Comparison of ENCODE assay signal across 11 cellular contexts in the genomic region with DNA sequence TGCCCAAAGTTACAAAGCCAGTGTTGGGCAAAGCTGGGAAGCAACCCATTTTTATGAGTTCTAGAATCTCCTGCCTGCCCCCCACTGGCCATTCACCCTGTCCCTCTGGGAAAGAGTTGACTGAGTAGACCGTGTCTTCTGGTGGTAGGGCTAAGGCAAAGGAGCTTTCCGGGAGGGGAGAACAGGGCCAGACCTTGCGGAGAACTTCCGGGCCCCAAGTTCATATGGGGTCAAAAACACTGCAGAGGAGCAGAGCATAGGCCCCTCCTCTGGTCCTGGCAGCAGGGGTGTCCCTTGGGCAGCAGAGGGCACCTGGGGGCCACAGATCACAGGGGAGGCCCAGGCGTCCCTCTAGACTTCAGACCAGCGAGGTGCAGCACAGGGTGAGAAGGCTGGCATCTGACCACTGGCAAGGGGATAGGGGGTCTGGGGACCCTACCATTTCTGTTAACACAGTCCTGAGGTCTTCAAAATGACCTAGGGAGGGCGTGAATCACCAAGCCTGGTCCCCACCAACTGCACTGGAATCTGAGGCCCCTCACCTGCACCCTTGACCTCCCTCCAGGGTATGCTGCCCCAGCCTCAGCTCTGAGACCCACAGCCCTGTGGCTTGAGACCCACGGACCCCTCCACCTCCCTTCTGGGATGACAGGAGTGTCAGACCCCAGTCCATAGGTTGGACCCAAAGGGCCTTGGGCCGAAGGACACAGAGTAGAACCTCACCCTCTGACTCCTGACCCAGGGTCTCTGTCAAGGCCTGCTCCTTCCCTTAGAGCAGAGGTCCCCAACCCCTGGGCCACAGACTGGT. TPM values are rescaled to one million over a fixed set of nuclear protein-coding genes. Genes with fewer than 3 reads are reported as not detected.
DNase-seq lines count a peak whose midpoint lies in the region; ATAC-seq, FAIRE-seq and TF ChIP-seq lines count a peak whose summit lies in the region.
"Had no signal": no experiment of that assay in that cellular context is flagged by ENCODE, and none has a peak within 500 bp of the region (broad histone marks: within the 10 kb centered on the region; RNA-seq: fewer than 3 reads in every experiment).

No MANE protein-coding gene starts in this region.

- no peaks in the 10 kb centered on the region for H3K9me3 ChIP-seq in CD4-positive, CD25-positive, alpha-beta regulatory T cell (ENCODE audit: control insufficient read depth in 2 of 2, low read length in 2 of 2)
- H3K9me3 ChIP-seq in K562 (replicated peaks; ENCODE audit: control insufficient read depth, insufficient read depth, low read depth, low read length) = no peaks in the 10 kb centered on the region
- H3K9me3 ChIP-seq in tibial nerve = no peaks in the 10 kb centered on the region

- no peaks in the 10 kb centered on the region for H3K36me3 ChIP-seq in CD4-positive, CD25-positive, alpha-beta regulatory T cell (ENCODE audit: control insufficient read depth, insufficient read depth, low read length)
- H3K36me3 ChIP-seq in K562 (ENCODE audit: control insufficient read depth, insufficient read depth, low read length) (peaks cover 24% of the 10 kb centered on the region; the same call in 1 of the 3 replicates), tibial nerve (peaks cover 0 to 33% (median 0%) of the 10 kb centered on the region in 3 donors)

- H3K27me3 Mint-ChIP-seq in CD4-positive, CD25-positive, alpha-beta regulatory T cell = no peaks in the 10 kb centered on the region
- no peaks in the 10 kb centered on the region for H3K27me3 Mint-ChIP-seq in naive B cell

- H3K4me3 Mint-ChIP-seq in CD4-positive, CD25-positive, alpha-beta regulatory T cell = peak overlapping the region; percentile 89 to 99 (median 96)
- H3K4me3 Mint-ChIP-seq in naive B cell = peak overlapping the region in 7 of 8 donors; percentile 91 to 99 (median 97)

- TF ChIP-seq POLR2A in K562 (conservative IDR thresholded peaks at IDR 0.05) (no peak; the same call in 1 of the 2 replicates), tibial nerve (IDR thresholded peaks at IDR 0.05) (no peak)

- BruUV-seq in K562 (replicated peaks; lab: Mats Ljungman, UMichigan) = no TSS peak

- DNase-seq in CD4-positive, CD25-positive, alpha-beta regulatory T cell = no peak
- DNase-seq in HT-29 (ENCODE audit: low spot score) = peak; percentile 51
- peak in 1 of 4 experiments; percentile 33 for DNase-seq in K562 (ENCODE audit: extremely low read depth in 1 of 4, low spot score in 3 of 4)
- no peak for DNase-seq in naive B cell
- DNase-seq in SHP77 (lab: John Stamatoyannopoulos, UW) = no peak
- no peak for DNase-seq in tibial nerve (ENCODE audit: low spot score in 2 of 2)
- DNase-seq: activated CD4-positive, CD25-positive, alpha-beta regulatory T cell had no signal

- peaks cover 32% of the 10 kb centered on the region for H3K4me1 ChIP-seq in CD4-positive, CD25-positive, alpha-beta regulatory T cell (ENCODE audit: control insufficient read depth, insufficient read depth, low read length, poor library complexity, severe bottlenecking)
- H3K4me1 ChIP-seq in K562 (replicated peaks in 1 of 2; ENCODE audit: control insufficient read depth in 2 of 2, insufficient read depth in 2 of 2, low read length in 2 of 2) (peaks cover 33 to 64% of the 10 kb centered on the region in 2 experiments), tibial nerve (peaks cover 0 to 48% (median 24%) of the 10 kb centered on the region in 4 donors)

- no peak overlapping the region for H2AFZ ChIP-seq in K562 (ENCODE audit: low read depth, low read length)

- TF ChIP-seq CTCF in K562 (IDR thresholded peaks at IDR 0.05 in 2 of 3, conservative IDR thresholded peaks at IDR 0.05 in 1 of 3; ENCODE audit: insufficient read depth in 2 of 3, low read depth in 1 of 3, low read length in 3 of 3) (peak; percentile 28 to 36 (median 30); a peak in 3 of 6 replicates), tibial nerve (IDR thresholded peaks at IDR 0.05) (peak in 1 of 5 experiments; percentile 18)

- peaks cover 6 to 47% (median 30%) of the 10 kb centered on the region in 4 donors for H3K4me1 Mint-ChIP-seq in CD4-positive, CD25-positive, alpha-beta regulatory T cell
- peaks cover 43 to 56% (median 45%) of the 10 kb centered on the region in 3 donors for H3K4me1 Mint-ChIP-seq in naive B cell

- H3K79me2 ChIP-seq in K562 (ENCODE audit: control insufficient read depth, insufficient read depth, low read length) = peaks cover 34% of the 10 kb centered on the region

- H3K36me3 Mint-ChIP-seq in CD4-positive, CD25-positive, alpha-beta regulatory T cell = peaks cover 23% of the 10 kb centered on the region
- H3K36me3 Mint-ChIP-seq in naive B cell = no peaks in the 10 kb centered on the region

- H3K27ac Mint-ChIP-seq in CD4-positive, CD25-positive, alpha-beta regulatory T cell = peak overlapping the region; percentile 26 to 97 (median 92)
- H3K27ac Mint-ChIP-seq in naive B cell = peak overlapping the region in 5 of 6 donors; percentile 22 to 99 (median 97)

- H3K27ac ChIP-seq in CD4-positive, CD25-positive, alpha-beta regulatory T cell (ENCODE audit: insufficient read depth, low read length, poor library complexity, severe bottlenecking) = no peak overlapping the region
- H3K27ac ChIP-seq in K562 (ENCODE audit: extremely low read depth, low read depth, low read length) (peak overlapping the region; percentile 83; the same call in 1 of the 3 replicates), tibial nerve (peak overlapping the region in 1 of 4 donors; percentile 79)
- H3K27ac ChIP-seq: HL-60 had no signal

- no peak for ATAC-seq in CD4-positive, CD25-positive, alpha-beta regulatory T cell (ENCODE audit: low read depth in 2 of 2)
- ATAC-seq in K562 (peak; percentile 3; the same call in 2 of the 3 replicates), naive B cell (ENCODE audit: low read depth in 2 of 2) (no peak), HG03280 (IDR thresholded peaks at IDR 0.05; ENCODE audit: unreplicated experiment) (no peak), HG03354 (IDR thresholded peaks at IDR 0.05; ENCODE audit: poor library complexity, severe bottlenecking, unreplicated experiment) (no peak)

- peak in 1 of 2 experiments; percentile 41; a peak in 2 of 4 replicates for TF ChIP-seq RAD21 in K562 (CRISPR knock-in tag; conservative IDR thresholded peaks at IDR 0.05 in 1 of 2, IDR thresholded peaks at IDR 0.05 in 1 of 2)

- peak; percentile 74 for FAIRE-seq in K562 (lab: Jason Lieb, UNC)
- FAIRE-seq: islet of Langerhans had no signal

- H3K9me3 Mint-ChIP-seq in CD4-positive, CD25-positive, alpha-beta regulatory T cell = no peaks in the 10 kb centered on the region
- no peaks in the 10 kb centered on the region for H3K9me3 Mint-ChIP-seq in naive B cell

- CTCF ChIA-PET in K562 (lab: Yijun Ruan, JAX; ENCODE audit: low intra/inter-chr PET ratio) = no interaction called here

- in situ Hi-C loops in K562 (cut with MboI) = no loop called here

- no peak for TF ChIP-seq EP300 in K562 (IDR thresholded peaks at IDR 0.05; ENCODE audit: low read length)
- no peak for TF ChIP-seq EP300 in tibial nerve (IDR thresholded peaks at IDR 0.05)

- WGBS in K562 (ENCODE audit: insufficient coverage, low coverage, missing lambda C conversion rate) = 66% methylated on average over 8 of the region's 9 CpGs
- 69 to 87% methylated on average over 8 to 9 of the region's 9 CpGs for WGBS in tibial nerve, 2 donors

- H4K20me1 ChIP-seq in K562 (replicated peaks; ENCODE audit: control insufficient read depth, insufficient read depth, low read length) = no peaks in the 10 kb centered on the region

- H3K9ac ChIP-seq in K562 (ENCODE audit: insufficient read depth in 1 of 2, low read depth in 2 of 2, low read length in 2 of 2) = peak overlapping the region; percentile 70 to 73; a peak in 2 of 4 replicates

- no peaks in the 10 kb centered on the region for H3K27me3 ChIP-seq in CD4-positive, CD25-positive, alpha-beta regulatory T cell (ENCODE audit: control insufficient read depth, insufficient read depth, low read length)
- H3K27me3 ChIP-seq in K562 (ENCODE audit: control insufficient read depth in 2 of 2, insufficient read depth in 2 of 2, low read length in 2 of 2) (no peaks in the 10 kb centered on the region), tibial nerve (no peaks in the 10 kb centered on the region)

- intact Hi-C loops in K562 (cut with micrococcal nuclease) = loop anchor here (1.0 to 2.0 kb wide), 2 partner anchors 28 to 39 kb away; no protein-coding TSS in a partner anchor

- no peaks in the 10 kb centered on the region for H3K9me1 ChIP-seq in K562 (ENCODE audit: control insufficient read depth, insufficient read depth, low read length)

- no peak overlapping the region for H3K4me3 ChIP-seq in CD4-positive, CD25-positive, alpha-beta regulatory T cell (ENCODE audit: low read depth, low read length)
- H3K4me3 ChIP-seq in K562 (no peak overlapping the region; the same call in 1 of the 2 replicates), tibial nerve (no peak overlapping the region)

- POLR2A ChIA-PET in K562 (lab: Yijun Ruan, JAX) = interaction anchor here (0.6 to 1.4 kb wide), 4 partner anchors 15 to 43 kb away, joined by 3 to 4 read pairs (median 3); no protein-coding TSS in a partner anchor

- peak overlapping the region; percentile 94; the same call in 1 of the 2 replicates for H3K4me2 ChIP-seq in K562 (ENCODE audit: insufficient read depth, low read length)

RNA-seq across cellular contexts. Expression of gene ARAP1, which starts 1.3 kb away (rescaled TPM):
- total RNA-seq in CD4-positive, CD25-positive, alpha-beta regulatory T cell = 136 TPM
- polyA plus RNA-seq in CD4-positive, CD25-positive, alpha-beta regulatory T cell = 10 to 100 TPM; 24.7 to 43.7 (median 29.5) TPM
- total RNA-seq in HT-29 (2014; rRNA removed; shearing (Covaris generic)) = 109 and 161 TPM in 2 replicates
- total RNA-seq in K562 (2011; cell fraction: chromatin; rRNA removed; ENCODE audit: low replicate concordance) = 154 and 336 TPM in 2 replicates
- total RNA-seq in K562 (2011; cell fraction: nucleolus; rRNA removed) = 191 and 196 TPM in 2 replicates
- total RNA-seq in K562 (2011; cell fraction: nucleoplasm; rRNA removed) = 146 and 161 TPM in 2 replicates
- 42.0 and 46.1 TPM in 2 replicates for total RNA-seq in K562 (2014; rRNA removed)
- 7.4 and 10.6 TPM in 2 replicates for total RNA-seq in K562 (2014; rRNA removed; fragmentation: Illumina TruSeq; extraction: Trizol)
- total RNA-seq in K562 (2015; rRNA removed; fragmentation: Illumina TruSeq; extraction: Trizol) = 24.6 and 26.1 TPM in 2 replicates
- total RNA-seq in K562 (2021) = 60.7 and 67.0 TPM in 2 replicates
- polyA plus RNA-seq in K562 (2011; rRNA removed) = 22.1 and 37.3 TPM in 2 replicates
- 24.6 and 28.2 TPM in 2 replicates for polyA plus RNA-seq in K562 (2011; cell fraction: cytosol; rRNA removed)
- 196 and 222 TPM in 2 replicates for polyA plus RNA-seq in K562 (2011; cell fraction: nucleus; rRNA removed)
- 43.7 and 72.2 TPM in 2 replicates for polyA plus RNA-seq in K562 (2012)
- polyA plus RNA-seq in K562 (2014; fragmentation: Illumina TruSeq; extraction: Trizol) = 24.6 and 31.8 TPM in 2 replicates
- polyA plus RNA-seq in K562 (2014; fragmentation: Nextera tagmentation; extraction: Ambion mirVana) = under 1 TPM; 0.23 to 0.38 TPM
- 34.1 and 38.4 TPM in 2 replicates for polyA plus RNA-seq in K562 (2014; rRNA removed)
- 21.7 and 23.5 TPM in 2 replicates for polyA minus RNA-seq in K562 (2011; rRNA and poly(A)+ RNA removed)
- 35.0 and 48.2 TPM in 2 replicates for polyA minus RNA-seq in K562 (2011; cell fraction: cytosol; rRNA and poly(A)+ RNA removed)
- polyA minus RNA-seq in K562 (2011; cell fraction: nucleus; rRNA and poly(A)+ RNA removed) = 50.9 and 51.5 TPM in 2 replicates
- polyA plus RNA-seq in naive B cell (ENCODE audit: low read depth in 6 of 6) = 10 to 100 TPM in 5 of 6 donors, 1 to 10 TPM in 1; 3.3 to 30.2 (median 14.0) TPM
- total RNA-seq in tibial nerve = 100 to 1,000 TPM; 104 to 151 (median 149) TPM

RNA-seq across cellular contexts. Expression of gene STARD10, which starts 40.3 kb away (rescaled TPM):
- total RNA-seq in CD4-positive, CD25-positive, alpha-beta regulatory T cell = 11.2 TPM
- polyA plus RNA-seq in CD4-positive, CD25-positive, alpha-beta regulatory T cell = 10 to 100 TPM; 13.6 to 16.8 (median 14.0) TPM
- 1,082 and 1,283 TPM in 2 replicates for total RNA-seq in HT-29 (2014; rRNA removed; shearing (Covaris generic))
- total RNA-seq in K562 (2011; cell fraction: chromatin; rRNA removed; ENCODE audit: low replicate concordance) = 13.4 and 36.4 TPM in 2 replicates
- 36.2 and 45.1 TPM in 2 replicates for total RNA-seq in K562 (2011; cell fraction: nucleolus; rRNA removed)
- 27.5 and 29.2 TPM in 2 replicates for total RNA-seq in K562 (2011; cell fraction: nucleoplasm; rRNA removed)
- total RNA-seq in K562 (2014; rRNA removed) (51.1 and 52.9 TPM in 2 replicates), K562 (2014; rRNA removed; fragmentation: Illumina TruSeq; extraction: Trizol) (18.1 and 18.3 TPM in 2 replicates), K562 (2015; rRNA removed; fragmentation: Illumina TruSeq; extraction: Trizol) (32.3 and 35.3 TPM in 2 replicates), K562 (2021) (31.9 and 37.5 TPM in 2 replicates), tibial nerve (10 to 100 TPM; 19.4 to 31.5 (median 23.7) TPM)
- polyA plus RNA-seq in K562 (2011; rRNA removed) (33.8 and 53.6 TPM in 2 replicates), K562 (2014; fragmentation: Illumina TruSeq; extraction: Trizol) (43.8 and 49.3 TPM in 2 replicates), K562 (2014; fragmentation: Nextera tagmentation; extraction: Ambion mirVana) (under 1 TPM; 0.15 to 0.51 TPM), K562 (2014; rRNA removed) (37.6 and 47.9 TPM in 2 replicates), naive B cell (ENCODE audit: low read depth in 6 of 6) (10 to 100 TPM; 24.3 to 39.2 (median 30.7) TPM)
- 55.3 and 60.0 TPM in 2 replicates for polyA plus RNA-seq in K562 (2011; cell fraction: cytosol; rRNA removed)
- 31.9 and 33.6 TPM in 2 replicates for polyA plus RNA-seq in K562 (2011; cell fraction: nucleus; rRNA removed)
- 40.3 and 41.6 TPM in 2 replicates for polyA plus RNA-seq in K562 (2012)
- polyA minus RNA-seq in K562 (2011; rRNA and poly(A)+ RNA removed) = 22.8 and 32.2 TPM in 2 replicates
- 25.5 and 30.8 TPM in 2 replicates for polyA minus RNA-seq in K562 (2011; cell fraction: cytosol; rRNA and poly(A)+ RNA removed)
- polyA minus RNA-seq in K562 (2011; cell fraction: nucleus; rRNA and poly(A)+ RNA removed) = 7.8 and 15.0 TPM in 2 replicates

Comparison
In these comparisons a context has a peak if more than half of its experiments do, and no peak if none do; other contexts are left out.
1. RNA of gene STARD10, which starts 40.3 kb away (total RNA-seq): 1,082 to 1,283 TPM in HT-29; 13.4 to 52.9 TPM in K562, 19.4 to 31.5 TPM in tibial nerve and 11.2 TPM in CD4-positive, CD25-positive, alpha-beta regulatory T cell (single experiment); every median in the first group is over 10 times any median in the second.